ENCODE assay signal across 10 cellular contexts in genomic region chr2:176455865-176456291, GRCh38.
DNase-seq lines count a peak whose midpoint lies in the region; ATAC-seq lines count a peak whose summit lies in the region.
"Had no signal": no experiment of that assay in that cellular context is flagged by ENCODE, and none has a peak within 500 bp of the region (broad histone marks: within the 10 kb centered on the region; RNA-seq: fewer than 3 reads in every experiment).

No MANE protein-coding gene starts in this region.

- DNase-seq in NCI-H2029 (lab: John Stamatoyannopoulos, UW): peak; percentile 29
- no peak for DNase-seq in NCI-H2029 treated with DMSO at 0.1 percent for 48 hours (lab: John Stamatoyannopoulos, UW)
- DNase-seq in SK-N-DZ (ENCODE audit: low spot score): peak; percentile 96
- peak; percentile 71 for DNase-seq in left ventricle myocardium superior
- peak; percentile 44 for DNase-seq in stromal cell of bone marrow (ENCODE audit: low read depth)
- no peak for DNase-seq in COLO829 (ENCODE audit: low spot score)
- DNase-seq: activated CD8-positive, alpha-beta memory T cell treated with anti-CD3 and anti-CD28 coated beads for 24 hours; NK-92 treated with Interleukin-12 subunit alpha and Interleukin-12 subunit beta, amount 100 ng/mL, for 24 hours had no signal

- ATAC-seq in left ventricle myocardium superior (peak; percentile 97), GM19023 (IDR thresholded peaks at IDR 0.05; ENCODE audit: unreplicated experiment) (no peak)
- ATAC-seq in activated CD4-positive, CD25-positive, alpha-beta regulatory T cell treated with anti-CD3 and anti-CD28 coated beads, Interleukin-2, amount 50 U/mL, for 24 hours: no peak

- intact Hi-C loops in left ventricle myocardium superior (cut with micrococcal nuclease): loop anchor here (10.0 kb wide), 2 partner anchors 99 to 311 kb away; no protein-coding TSS in a partner anchor

Comparison
In these comparisons a context has a peak if more than half of its experiments do, and no peak if none do; other contexts are left out.
1. DNase-seq: peak in NCI-H2029 (single experiment), SK-N-DZ (single experiment), left ventricle myocardium superior (single experiment) and stromal cell of bone marrow (single experiment); none in NCI-H2029 treated with DMSO at 0.1 percent for 48 hours (single experiment) and COLO829 (single experiment).